In genomic region chr4:123340381-123340701, GRCh38 we compare ENCODE assay signal across 13 cellular contexts. TPM values are rescaled to one million over a fixed set of nuclear protein-coding genes. Genes with fewer than 3 reads are reported as not detected.
DNase-seq lines count a peak whose midpoint lies in the region; ATAC-seq, FAIRE-seq and TF ChIP-seq lines count a peak whose summit lies in the region.
"Had no signal": no experiment of that assay in that cellular context is flagged by ENCODE, and none has a peak within 500 bp of the region (broad histone marks: within the 10 kb centered on the region; RNA-seq: fewer than 3 reads in every experiment).

No MANE protein-coding gene starts in this region.

- BruUV-seq in endothelial cell of umbilical vein (replicated peaks; lab: Mats Ljungman, UMichigan) = no TSS peak

- H3K27ac Mint-ChIP-seq in nephron progenitor cell = peak overlapping the region; percentile 58
- H3K27ac Mint-ChIP-seq: stimulated activated naive CD8-positive, alpha-beta T cell treated with anti-CD3 and anti-CD28 coated beads, Interleukin-15, amount 100 ng/mL, for 72 hours had no signal

- H3K79me2 ChIP-seq in endothelial cell of umbilical vein (ENCODE audit: control insufficient read depth, insufficient read depth, low read length) = no peaks in the 10 kb centered on the region

- TF ChIP-seq CTCF in endothelial cell of umbilical vein (IDR thresholded peaks at IDR 0.05; ENCODE audit: extremely low read depth in 1 of 2, insufficient read depth in 1 of 2, low read depth in 1 of 2, low read length in 2 of 2) (no peak), nephron progenitor cell (IDR thresholded peaks at IDR 0.05) (no peak)

- peak overlapping the region; percentile 78 for H2AFZ ChIP-seq in endothelial cell of umbilical vein (ENCODE audit: low read depth, low read length)

- H3K36me3 ChIP-seq in endothelial cell of umbilical vein (ENCODE audit: control insufficient read depth in 2 of 2, extremely low read depth in 1 of 2, insufficient read depth in 2 of 2, low read length in 2 of 2) = no peaks in the 10 kb centered on the region

- intact Hi-C loops in endothelial cell of umbilical vein (cut with micrococcal nuclease) = loop anchor here (1.0 to 5.0 kb wide), 4 partner anchors 58 to 322 kb away; no protein-coding TSS in a partner anchor

- POLR2A ChIA-PET in endothelial cell of umbilical vein (lab: Charles Lee) = no interaction called here

- H3K27me3 ChIP-seq in endothelial cell of umbilical vein (ENCODE audit: control insufficient read depth in 2 of 2, insufficient read depth in 2 of 2, low read length in 2 of 2) = no peaks in the 10 kb centered on the region

- peak; percentile 94 for FAIRE-seq in endothelial cell of umbilical vein (lab: Jason Lieb, UNC)

- no peak overlapping the region for H3K4me3 ChIP-seq in endothelial cell of umbilical vein (replicated peaks in 1 of 3; ENCODE audit: insufficient read depth in 1 of 3, low read depth in 1 of 3, low read length in 3 of 3)

- ATAC-seq in GM18907 (IDR thresholded peaks at IDR 0.05; ENCODE audit: unreplicated experiment) (no peak), GM18505 (IDR thresholded peaks at IDR 0.05; ENCODE audit: unreplicated experiment) (no peak)
- ATAC-seq: activated T-cell treated with anti-CD3 and anti-CD28 coated beads, Interleukin-2, amount 50 U/mL, for 4 hours; stimulated activated naive CD8-positive, alpha-beta T cell treated with anti-CD3 and anti-CD28 coated beads, Interleukin-15, amount 100 ng/mL, for 72 hours had no signal

- TF ChIP-seq POLR2A in endothelial cell of umbilical vein (IDR thresholded peaks at IDR 0.05; ENCODE audit: low read depth, low read length) (peak; percentile 29), GM18505 (IDR thresholded peaks at IDR 0.05; ENCODE audit: borderline replicate concordance, extremely low read depth, insufficient read depth, insufficient read length) (no peak)

- no peaks in the 10 kb centered on the region for H3K9me1 ChIP-seq in endothelial cell of umbilical vein (replicated peaks; ENCODE audit: control insufficient read depth, extremely low read depth, insufficient read depth, low read length)

- peaks cover 2% of the 10 kb centered on the region for H3K27me3 Mint-ChIP-seq in nephron progenitor cell (ENCODE audit: low read depth, poor library complexity)

- H3K4me3 Mint-ChIP-seq in nephron progenitor cell = no peak overlapping the region
- H3K4me3 Mint-ChIP-seq: activated T-cell treated with anti-CD3 and anti-CD28 coated beads, Interleukin-2, amount 50 U/mL, for 4 hours; stimulated activated naive CD8-positive, alpha-beta T cell treated with anti-CD3 and anti-CD28 coated beads, Interleukin-15, amount 100 ng/mL, for 72 hours had no signal

- dilution Hi-C loops in endothelial cell of umbilical vein (cut with MboI; ENCODE audit: extremely low pct_ligation_motif_present, low sequenced_read_pairs) = no loop called here

- CTCF ChIA-PET in endothelial cell of umbilical vein (lab: Charles Lee) = no interaction called here

- H3K4me2 ChIP-seq in endothelial cell of umbilical vein (ENCODE audit: insufficient read depth, low read length) = peak overlapping the region; percentile 12

- H3K4me1 Mint-ChIP-seq in nephron progenitor cell = peaks cover 43% of the 10 kb centered on the region
- H3K4me1 Mint-ChIP-seq: stimulated activated naive CD8-positive, alpha-beta T cell treated with anti-CD3 and anti-CD28 coated beads, Interleukin-15, amount 100 ng/mL, for 72 hours had no signal

- H3K9ac ChIP-seq in endothelial cell of umbilical vein (replicated peaks; ENCODE audit: extremely low read depth, insufficient read depth, low read length) = peak overlapping the region; percentile 41

- H3K27ac ChIP-seq in endothelial cell of umbilical vein (ENCODE audit: insufficient read depth, low read depth, low read length) = peak overlapping the region; percentile 90

- DNase-seq in CD1c-positive myeloid dendritic cell (ENCODE audit: extremely low spot score) = peak; percentile 57
- peak; percentile 52 for DNase-seq in NCI-H226
- peak; percentile 92 for DNase-seq in endothelial cell of umbilical vein (ENCODE audit: low read depth, low spot score)
- no peak for DNase-seq in nephron progenitor cell
- no peak for DNase-seq in NCI-H187 (lab: John Stamatoyannopoulos, UW)
- DNase-seq in T-helper 2 cell = no peak
- DNase-seq: activated T-cell treated with anti-CD3 and anti-CD28 coated beads, Interleukin-2, amount 50 U/mL, for 4 hours; hippocampal formation; KG1; retina; stimulated activated naive CD8-positive, alpha-beta T cell treated with anti-CD3 and anti-CD28 coated beads, Interleukin-15, amount 100 ng/mL, for 72 hours had no signal

- peaks cover 10% of the 10 kb centered on the region for H3K36me3 Mint-ChIP-seq in nephron progenitor cell (ENCODE audit: low read depth)

- no peaks in the 10 kb centered on the region for H3K9me3 ChIP-seq in endothelial cell of umbilical vein (replicated peaks; ENCODE audit: control insufficient read depth, insufficient read depth, low read length)

- no peaks in the 10 kb centered on the region for H4K20me1 ChIP-seq in endothelial cell of umbilical vein (replicated peaks; ENCODE audit: control insufficient read depth, extremely low read depth, insufficient read depth, low read length)

- peaks cover 17% of the 10 kb centered on the region for H3K9me3 Mint-ChIP-seq in nephron progenitor cell
- H3K9me3 Mint-ChIP-seq: activated T-cell treated with anti-CD3 and anti-CD28 coated beads, Interleukin-2, amount 50 U/mL, for 4 hours had no signal

- H3K4me1 ChIP-seq in endothelial cell of umbilical vein (ENCODE audit: control insufficient read depth, extremely low read depth, insufficient read depth, low read length) = peaks cover 58% of the 10 kb centered on the region

TF ChIP-seq in endothelial cell of umbilical vein, 7 proteins besides CTCF, POLR2A, EP300 and RAD21:
- TF ChIP-seq MAX (IDR thresholded peaks at IDR 0.05; ENCODE audit: insufficient read depth, insufficient read length) (peak; percentile 76), MYC (IDR thresholded peaks at IDR 0.05; ENCODE audit: low read depth, low read length) (no peak), GATA2 (IDR thresholded peaks at IDR 0.05; ENCODE audit: insufficient read depth, insufficient read length, low read depth, low read length) (no peak), POLR2AphosphoS5 (IDR thresholded peaks at IDR 0.05; ENCODE audit: insufficient read depth, low read depth, low read length) (peak; percentile 83), FOS (IDR thresholded peaks at IDR 0.05; ENCODE audit: borderline replicate concordance, insufficient read depth, low read length) (peak; percentile 97), EZH2 (IDR thresholded peaks at IDR 0.05; ENCODE audit: borderline replicate concordance, low read depth, low read length, severe bottlenecking) (no peak), JUN (IDR thresholded peaks at IDR 0.05; ENCODE audit: borderline replicate concordance, insufficient read depth, insufficient read length, low read depth) (peak; percentile 97)

RNA-seq across cellular contexts. Expression of gene SPRY1, which starts 56.3 kb away (rescaled TPM):
- total RNA-seq in endothelial cell of umbilical vein = 43.7 and 59.6 TPM in 2 replicates
- polyA plus RNA-seq in endothelial cell of umbilical vein = 12.5 and 14.1 TPM in 2 replicates
- 7.7 and 9.2 TPM in 2 replicates for polyA plus RNA-seq in endothelial cell of umbilical vein (2011; cell fraction: cytosol; rRNA removed)
- 13.9 and 17.0 TPM in 2 replicates for polyA plus RNA-seq in endothelial cell of umbilical vein (2011; cell fraction: nucleus; rRNA removed)
- 5.0 and 5.8 TPM in 2 replicates for polyA plus RNA-seq in endothelial cell of umbilical vein (2012)
- 18.6 and 19.6 TPM in 2 replicates for polyA minus RNA-seq in endothelial cell of umbilical vein
- not detected for polyA minus RNA-seq in endothelial cell of umbilical vein (2011; cell fraction: cytosol; rRNA and poly(A)+ RNA removed)
- 20.7 and 22.4 TPM in 2 replicates for polyA minus RNA-seq in endothelial cell of umbilical vein (2011; cell fraction: nucleus; rRNA and poly(A)+ RNA removed)

Comparison
In these comparisons a context has a peak if more than half of its experiments do, and no peak if none do; other contexts are left out.
1. DNase-seq: peak in CD1c-positive myeloid dendritic cell (single experiment), NCI-H226 (single experiment) and endothelial cell of umbilical vein (single experiment); none in nephron progenitor cell (single experiment), NCI-H187 (0 of 2) and T-helper 2 cell (0 of 5).